16 cellular contexts compared by ENCODE assay signal in the genomic region with DNA sequence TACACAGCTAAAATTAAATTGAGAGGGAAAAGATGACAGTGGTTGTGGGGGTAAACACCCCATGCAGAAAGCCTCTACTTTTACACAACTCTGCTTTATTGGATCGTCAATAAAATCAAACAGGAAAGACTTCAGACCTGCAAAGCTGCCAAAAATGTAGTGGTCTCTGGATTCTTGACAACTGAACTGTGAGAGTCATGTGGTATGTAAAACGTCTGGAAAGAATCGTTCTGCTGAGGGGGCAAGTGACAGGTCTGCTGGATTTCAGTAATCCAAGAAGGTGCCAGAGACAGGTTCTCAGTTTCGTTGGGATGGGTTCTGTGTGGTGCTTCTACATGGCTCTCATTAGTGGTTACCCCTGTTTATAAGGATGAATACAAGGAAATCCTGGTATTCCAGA.
DNase-seq lines count a peak whose midpoint lies in the region; ATAC-seq, FAIRE-seq and TF ChIP-seq lines count a peak whose summit lies in the region.
"Had no signal": no experiment of that assay in that cellular context is flagged by ENCODE, and none has a peak within 500 bp of the region (broad histone marks: within the 10 kb centered on the region; RNA-seq: fewer than 3 reads in every experiment).

No MANE protein-coding gene starts in this region.

- H3K4me3 ChIP-seq in astrocyte (ENCODE audit: insufficient read depth, low read depth, low read length): no peak overlapping the region
- H3K4me3 ChIP-seq: PC-9 had no signal

- DNase-seq in activated naive CD4-positive, alpha-beta T cell treated with Interleukin-2 at 50 U/mL for 16 hours: no peak
- DNase-seq in astrocyte (ENCODE audit: low read depth): peak; percentile 97
- peak; percentile 80 for DNase-seq in glomerular visceral epithelial cell (ENCODE audit: extremely low spot score)
- DNase-seq in urothelium cell line (ENCODE audit: low spot score): peak; percentile 27
- DNase-seq in sciatic nerve (ENCODE audit: low spot score): no peak
- DNase-seq in NCI-H446 (lab: John Stamatoyannopoulos, UW): no peak
- no peak for DNase-seq in NCI-H69 (lab: John Stamatoyannopoulos, UW)
- DNase-seq: 8988T, kidney, NCI-H187 treated with DMSO at 0.1 percent for 48 hours, NCI-H510A treated with DMSO at 0.1 percent for 48 hours, posterior cingulate gyrus had no signal

- peaks cover 11% of the 10 kb centered on the region for H3K4me1 ChIP-seq in astrocyte (ENCODE audit: insufficient read depth, low read length)

- H3K27ac ChIP-seq in astrocyte (ENCODE audit: low read depth, low read length): peak overlapping the region; percentile 43
- H3K27ac ChIP-seq: PC-9, VCaP had no signal

- peak overlapping the region; percentile 5 for H3K27ac Mint-ChIP-seq in activated naive CD4-positive, alpha-beta T cell treated with anti-CD3 and anti-CD28 coated beads, Interleukin-2, amount 50 U/mL, for 24 hours
- H3K27ac Mint-ChIP-seq in astrocyte (ENCODE audit: unreplicated experiment): no peak overlapping the region

- peaks cover 7% of the 10 kb centered on the region for H3K4me1 Mint-ChIP-seq in activated naive CD4-positive, alpha-beta T cell treated with anti-CD3 and anti-CD28 coated beads, Interleukin-2, amount 50 U/mL, for 24 hours
- peaks cover 10% of the 10 kb centered on the region for H3K4me1 Mint-ChIP-seq in astrocyte (ENCODE audit: low read depth, unreplicated experiment)

- peaks cover 11% of the 10 kb centered on the region for H3K36me3 Mint-ChIP-seq in activated naive CD4-positive, alpha-beta T cell treated with anti-CD3 and anti-CD28 coated beads, Interleukin-2, amount 50 U/mL, for 24 hours
- H3K36me3 Mint-ChIP-seq in astrocyte (ENCODE audit: low read depth, unreplicated experiment): no peaks in the 10 kb centered on the region

- H3K9me3 ChIP-seq in astrocyte (ENCODE audit: insufficient read depth, low read depth, low read length): no peaks in the 10 kb centered on the region

- H3K9ac ChIP-seq in astrocyte (ENCODE audit: low read length): no peak overlapping the region

- H3K36me3 ChIP-seq in astrocyte (ENCODE audit: insufficient read depth, low read length): no peaks in the 10 kb centered on the region

- H3K4me2 ChIP-seq in astrocyte (ENCODE audit: low read length): peak overlapping the region; percentile 66
- H3K4me2 ChIP-seq: PC-9 had no signal

- ATAC-seq in sciatic nerve: no peak

- no peaks in the 10 kb centered on the region for H4K20me1 ChIP-seq in astrocyte (ENCODE audit: insufficient read depth, low read length)

- H3K79me2 ChIP-seq in astrocyte (ENCODE audit: insufficient read depth, low read length): no peaks in the 10 kb centered on the region

- H3K27me3 ChIP-seq in astrocyte (ENCODE audit: insufficient read depth, low read length): no peaks in the 10 kb centered on the region

- H3K27me3 Mint-ChIP-seq in activated naive CD4-positive, alpha-beta T cell treated with anti-CD3 and anti-CD28 coated beads, Interleukin-2, amount 50 U/mL, for 24 hours: no peaks in the 10 kb centered on the region
- no peaks in the 10 kb centered on the region for H3K27me3 Mint-ChIP-seq in astrocyte (ENCODE audit: low read depth, unreplicated experiment)

- TF ChIP-seq CTCF in astrocyte (IDR thresholded peaks at IDR 0.05; ENCODE audit: insufficient read depth, low read depth, low read length): no peak

- no peaks in the 10 kb centered on the region for H3K9me3 Mint-ChIP-seq in activated naive CD4-positive, alpha-beta T cell treated with anti-CD3 and anti-CD28 coated beads, Interleukin-2, amount 50 U/mL, for 24 hours
- H3K9me3 Mint-ChIP-seq in astrocyte (ENCODE audit: unreplicated experiment): peaks cover 2% of the 10 kb centered on the region

- H3K4me3 Mint-ChIP-seq in activated naive CD4-positive, alpha-beta T cell treated with anti-CD3 and anti-CD28 coated beads, Interleukin-2, amount 50 U/mL, for 24 hours: no peak overlapping the region
- no peak overlapping the region for H3K4me3 Mint-ChIP-seq in astrocyte (ENCODE audit: unreplicated experiment)

- FAIRE-seq in astrocyte (lab: Jason Lieb, UNC) (peak; percentile 81), urothelium cell line (lab: Jason Lieb, UNC) (no peak)
- FAIRE-seq: bronchial epithelial cell, kidney had no signal

- no peak overlapping the region for H2AFZ ChIP-seq in astrocyte (ENCODE audit: low read depth, low read length)
- H2AFZ ChIP-seq: PC-9 had no signal

- intact Hi-C loops in sciatic nerve (cut with DNase I): no loop called here

Comparison
In these comparisons a context has a peak if more than half of its experiments do, and no peak if none do; other contexts are left out.
1. DNase-seq: peak in astrocyte (single experiment), glomerular visceral epithelial cell (single experiment) and urothelium cell line (single experiment); none in activated naive CD4-positive, alpha-beta T cell treated with Interleukin-2 at 50 U/mL for 16 hours (single experiment), sciatic nerve (single experiment), NCI-H446 (0 of 2) and NCI-H69 (single experiment).